Comparison of ENCODE assay signal across 1 cellular context in the genomic region with DNA sequence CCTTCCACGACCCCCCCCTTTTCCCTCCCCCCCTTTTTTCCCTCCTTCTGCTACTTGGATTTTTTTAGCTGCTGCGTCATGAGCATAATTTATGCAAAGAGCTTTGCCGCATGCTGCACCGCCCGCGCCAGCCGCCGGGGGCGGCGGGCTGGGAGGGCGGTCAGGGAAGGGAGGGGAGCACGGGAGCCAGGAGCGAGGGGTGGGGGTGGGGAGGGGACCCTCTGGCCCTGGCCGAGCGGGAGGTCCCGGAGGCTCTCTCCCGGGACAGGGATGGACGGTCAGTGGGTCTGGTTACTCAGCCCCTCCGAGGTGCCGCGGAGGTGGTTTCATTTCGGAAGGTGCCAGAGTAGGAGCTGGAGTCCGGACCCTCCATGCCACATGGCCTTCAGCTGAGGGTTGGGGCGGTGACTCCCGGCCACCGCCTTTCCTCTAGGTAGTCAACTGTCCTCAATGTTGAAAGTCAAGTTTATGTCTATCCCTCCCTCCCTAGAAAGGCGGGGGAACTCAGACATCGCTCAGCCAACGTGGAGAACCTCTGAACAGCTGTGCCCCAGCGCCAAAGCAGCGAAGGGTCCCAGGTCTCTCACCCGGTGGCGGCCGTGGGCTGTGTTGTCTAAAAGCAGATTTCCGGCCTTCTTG.
TF ChIP-seq lines count a peak whose summit lies in the region.

A gene with protein sequence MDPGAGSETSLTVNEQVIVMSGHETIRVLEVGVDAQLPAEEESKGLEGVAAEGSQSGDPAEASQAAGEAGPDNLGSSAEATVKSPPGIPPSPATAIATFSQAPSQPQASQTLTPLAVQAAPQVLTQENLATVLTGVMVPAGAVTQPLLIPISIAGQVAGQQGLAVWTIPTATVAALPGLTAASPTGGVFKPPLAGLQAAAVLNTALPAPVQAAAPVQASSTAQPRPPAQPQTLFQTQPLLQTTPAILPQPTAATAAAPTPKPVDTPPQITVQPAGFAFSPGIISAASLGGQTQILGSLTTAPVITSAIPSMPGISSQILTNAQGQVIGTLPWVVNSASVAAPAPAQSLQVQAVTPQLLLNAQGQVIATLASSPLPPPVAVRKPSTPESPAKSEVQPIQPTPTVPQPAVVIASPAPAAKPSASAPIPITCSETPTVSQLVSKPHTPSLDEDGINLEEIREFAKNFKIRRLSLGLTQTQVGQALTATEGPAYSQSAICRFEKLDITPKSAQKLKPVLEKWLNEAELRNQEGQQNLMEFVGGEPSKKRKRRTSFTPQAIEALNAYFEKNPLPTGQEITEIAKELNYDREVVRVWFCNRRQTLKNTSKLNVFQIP (minus strand): TSS at position 95 of the 639 bp plus-strand sequence. CDS start 11,226 bp downstream, outside the sequence.

TF ChIP-seq in H1, 55 proteins besides CTCF, POLR2A, EP300 and RAD21 (continued from another document):
- TF ChIP-seq, protein P1, sequence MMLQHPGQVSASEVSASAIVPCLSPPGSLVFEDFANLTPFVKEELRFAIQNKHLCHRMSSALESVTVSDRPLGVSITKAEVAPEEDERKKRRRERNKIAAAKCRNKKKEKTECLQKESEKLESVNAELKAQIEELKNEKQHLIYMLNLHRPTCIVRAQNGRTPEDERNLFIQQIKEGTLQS (IDR thresholded peaks at IDR 0.05; ENCODE audit: insufficient read depth, low read depth, low read length) = no peak
- TF ChIP-seq RXRA (IDR thresholded peaks at IDR 0.05; ENCODE audit: insufficient read depth, low read depth, low read length) (no peak), FOSL1 (IDR thresholded peaks at IDR 0.05; ENCODE audit: insufficient read depth, low read depth, low read length) (no peak), TAF7 (optimal IDR thresholded peaks at IDR 0.05; ENCODE audit: borderline replicate concordance, low read depth, low read length) (no peak)
